In genomic region chrX:48818098-48818497, GRCh38 we compare ENCODE assay signal across 6 cellular contexts. TPM values are rescaled to one million over a fixed set of nuclear protein-coding genes. Genes with fewer than 3 reads are reported as not detected.
"Had no signal": no experiment of that assay in that cellular context is flagged by ENCODE, and none has a peak within 500 bp of the region (broad histone marks: within the 10 kb centered on the region; RNA-seq: fewer than 3 reads in every experiment).

No MANE protein-coding gene starts in this region.

- H3K9me3 Mint-ChIP-seq: GM23338, IgD-negative memory B cell had no signal

- H3K27ac Mint-ChIP-seq: GM23338, H9, IgD-negative memory B cell had no signal

- H3K36me3 Mint-ChIP-seq: IgD-negative memory B cell had no signal

- H3K4me1 Mint-ChIP-seq: GM23338, H9 had no signal

- H3K4me3 ChIP-seq: GM23338 had no signal

- H2AFZ ChIP-seq: GM23338 had no signal

- H3K4me2 ChIP-seq: GM23338 had no signal

- ATAC-seq: GM23338 had no signal

- H3K4me3 Mint-ChIP-seq: GM23338, H9, IgD-negative memory B cell had no signal

- DNase-seq: H9, HCEC 1CT had no signal

RNA-seq across cellular contexts. Expression of gene ERAS, which starts 8.2 kb away (rescaled TPM):
- total RNA-seq: H1, H9, HT-29 had no signal
- polyA plus RNA-seq: IgD-negative memory B cell had no signal

RNA-seq across cellular contexts. Expression of gene PCSK1N, which starts 17.3 kb away (rescaled TPM):
- total RNA-seq: HT-29 had no signal

RNA-seq across cellular contexts. Expression of gene GATA1, which starts 31.7 kb away (rescaled TPM):
- total RNA-seq: GM23338, H1, H9, HT-29 had no signal
- polyA plus RNA-seq: GM23338, IgD-negative memory B cell had no signal

RNA-seq across cellular contexts. Expression of gene GLOD5, which starts 56.6 kb away (rescaled TPM):
- total RNA-seq: GM23338, H1, H9, HT-29 had no signal
- polyA plus RNA-seq: GM23338, IgD-negative memory B cell had no signal
